ENCODE assay signal across 8 cellular contexts in genomic region chr7:149147730-149148653, GRCh38. TPM values are rescaled to one million over a fixed set of nuclear protein-coding genes. Genes with fewer than 3 reads are reported as not detected.
DNase-seq lines count a peak whose midpoint lies in the region; ATAC-seq and TF ChIP-seq lines count a peak whose summit lies in the region.

No MANE protein-coding gene starts in this region.

- peak overlapping the region; percentile 55 for H3K27ac Mint-ChIP-seq in activated naive CD4-positive, alpha-beta T cell treated with anti-CD3 and anti-CD28 coated beads, Interleukin-2, amount 50 U/mL, for 24 hours
- peak overlapping the region; percentile 73 for H3K27ac Mint-ChIP-seq in glutamatergic neuron (ENCODE audit: unreplicated experiment)

- H3K27ac ChIP-seq in C4-2B: peak overlapping the region; percentile 91
- peak overlapping the region; percentile 92 to 94 (median 92) for H3K27ac ChIP-seq in transverse colon

- WGBS in transverse colon (ENCODE audit: low coverage in 1 of 2), 2 donors: 1% methylated on average over 37 of the region's 87 CpGs; no CpG with 5 or more reads in 1 of the 2 donors

- peak; percentile 41 for ATAC-seq in GM19324 (IDR thresholded peaks at IDR 0.05; ENCODE audit: low FRiP score, unreplicated experiment)
- ATAC-seq in HG03432 (IDR thresholded peaks at IDR 0.05; ENCODE audit: unreplicated experiment): peak; percentile 31

- DNase-seq in RPMI8226 (peak; percentile 72), glutamatergic neuron (peak; percentile 71), occipital lobe (lab: John Stamatoyannopoulos, UW) (peak; percentile 59), transverse colon (peak; percentile 54)

- peaks cover 7% of the 10 kb centered on the region for H3K36me3 Mint-ChIP-seq in activated naive CD4-positive, alpha-beta T cell treated with anti-CD3 and anti-CD28 coated beads, Interleukin-2, amount 50 U/mL, for 24 hours
- H3K36me3 Mint-ChIP-seq in glutamatergic neuron (ENCODE audit: unreplicated experiment): no peaks in the 10 kb centered on the region

- H3K27me3 Mint-ChIP-seq in activated naive CD4-positive, alpha-beta T cell treated with anti-CD3 and anti-CD28 coated beads, Interleukin-2, amount 50 U/mL, for 24 hours: no peaks in the 10 kb centered on the region
- H3K27me3 Mint-ChIP-seq in glutamatergic neuron (ENCODE audit: unreplicated experiment): peaks cover 2% of the 10 kb centered on the region

- in situ Hi-C loops in transverse colon (cut with MboI; ENCODE audit: low pct_ligation_motif_present in 1 of 4, low pct_unique_long_range_greater_than_20kb in 1 of 4, low sequenced_read_pairs in 3 of 4): no loop called here

- TF ChIP-seq CTCF in C4-2B (conservative IDR thresholded peaks at IDR 0.05): no peak
- no peak for TF ChIP-seq CTCF in glutamatergic neuron (IDR thresholded peaks at IDR 0.05; ENCODE audit: partially characterized antibody, unreplicated experiment)
- TF ChIP-seq CTCF in transverse colon (IDR thresholded peaks at IDR 0.05): no peak

- H3K9me3 ChIP-seq in transverse colon: no peaks in the 10 kb centered on the region

- peaks cover 0 to 23% (median 4%) of the 10 kb centered on the region in 4 donors for H3K4me1 ChIP-seq in transverse colon

- peak; percentile 4 for TF ChIP-seq POLR2A in transverse colon (IDR thresholded peaks at IDR 0.05)

- intact Hi-C loops in transverse colon (cut with DNase I; ENCODE audit: low total_unique reads): loop anchor here (2.0 kb wide), 1 partner anchor 21 kb away; the partner anchor contains the start of gene ZNF425

- H3K27me3 ChIP-seq in transverse colon: no peaks in the 10 kb centered on the region

- no peaks in the 10 kb centered on the region for H3K36me3 ChIP-seq in transverse colon

- no peaks in the 10 kb centered on the region for H3K9me3 Mint-ChIP-seq in activated naive CD4-positive, alpha-beta T cell treated with anti-CD3 and anti-CD28 coated beads, Interleukin-2, amount 50 U/mL, for 24 hours
- peaks cover 3% of the 10 kb centered on the region for H3K9me3 Mint-ChIP-seq in glutamatergic neuron (ENCODE audit: unreplicated experiment)

- H3K4me3 ChIP-seq in transverse colon: peak overlapping the region; percentile 63 to 94 (median 74)

- TF ChIP-seq EP300 in transverse colon (IDR thresholded peaks at IDR 0.05; ENCODE audit: low read depth): no peak

- H3K4me1 Mint-ChIP-seq in activated naive CD4-positive, alpha-beta T cell treated with anti-CD3 and anti-CD28 coated beads, Interleukin-2, amount 50 U/mL, for 24 hours: peaks cover 41% of the 10 kb centered on the region
- peaks cover 12% of the 10 kb centered on the region for H3K4me1 Mint-ChIP-seq in glutamatergic neuron (ENCODE audit: low read depth, unreplicated experiment)

- peak overlapping the region; percentile 87 for H3K4me3 Mint-ChIP-seq in activated naive CD4-positive, alpha-beta T cell treated with anti-CD3 and anti-CD28 coated beads, Interleukin-2, amount 50 U/mL, for 24 hours
- H3K4me3 Mint-ChIP-seq in glutamatergic neuron (ENCODE audit: unreplicated experiment): peak overlapping the region; percentile 92

RNA-seq across cellular contexts. Expression of gene ZNF398, which starts 0.7 kb away (rescaled TPM):
- total RNA-seq in glutamatergic neuron (ENCODE audit: unreplicated experiment) (13.9 TPM), occipital lobe (25.7 TPM), transverse colon (10 to 100 TPM; 13.7 to 37.0 (median 28.1) TPM)

RNA-seq across cellular contexts. Expression of gene ZNF425, which starts 21.9 kb away (rescaled TPM):
- total RNA-seq in glutamatergic neuron (ENCODE audit: unreplicated experiment) (6.5 TPM), occipital lobe (5.1 TPM), transverse colon (1 to 10 TPM in 3 of 4 donors, under 1 TPM in 1; 0.37 to 2.3 (median 1.6) TPM)

RNA-seq across cellular contexts. Expression of gene ZNF282, which starts 47.4 kb away (rescaled TPM):
- total RNA-seq in glutamatergic neuron (ENCODE audit: unreplicated experiment) (22.9 TPM), occipital lobe (25.7 TPM), transverse colon (10 to 100 TPM; 18.3 to 40.8 (median 22.2) TPM)

RNA-seq across cellular contexts. Expression of gene ZNF786, which starts 57.5 kb away (rescaled TPM):
- 17.2 TPM for total RNA-seq in glutamatergic neuron (ENCODE audit: unreplicated experiment)
- 12.6 TPM for total RNA-seq in occipital lobe
- 1 to 10 TPM; 4.0 to 5.2 (median 5.2) TPM for total RNA-seq in transverse colon

Comparison
In these comparisons a context has a peak if more than half of its experiments do, and no peak if none do; other contexts are left out.
1. Peak in every context shown above with its lines: DNase-seq, ATAC-seq, H3K4me3 ChIP-seq and H3K27ac ChIP-seq.